Comparison of ENCODE assay signal across 18 cellular contexts in genomic region chr1:216261631-216262030, GRCh38.
DNase-seq lines count a peak whose midpoint lies in the region; ATAC-seq and TF ChIP-seq lines count a peak whose summit lies in the region.
"Had no signal": no experiment of that assay in that cellular context is flagged by ENCODE, and none has a peak within 500 bp of the region (broad histone marks: within the 10 kb centered on the region; RNA-seq: fewer than 3 reads in every experiment).

No MANE protein-coding gene starts in this region.

- no peak overlapping the region for H4K91ac ChIP-seq in H9 (ENCODE audit: insufficient read length, low read depth, low read length)

- TF ChIP-seq CTCF in mammary epithelial cell (conservative IDR thresholded peaks at IDR 0.05 in 1 of 2, IDR thresholded peaks at IDR 0.05 in 1 of 2; ENCODE audit: extremely low read depth in 1 of 2, insufficient read depth in 1 of 2, low read depth in 1 of 2, low read length in 2 of 2) (no peak), breast epithelium (IDR thresholded peaks at IDR 0.05) (no peak), epithelial cell of esophagus (IDR thresholded peaks at IDR 0.05; ENCODE audit: insufficient read depth, low read depth, low read length, missing control alignments) (no peak), foreskin keratinocyte (conservative IDR thresholded peaks at IDR 0.05) (no peak), H9 (conservative IDR thresholded peaks at IDR 0.05) (no peak)

- in situ Hi-C loops in mammary epithelial cell (cut with MboI; ENCODE audit: low sequenced_read_pairs in 2 of 2), result no loop called here

- no peaks in the 10 kb centered on the region for H3K79me2 ChIP-seq in mammary epithelial cell (ENCODE audit: insufficient read depth, low read length)
- no peaks in the 10 kb centered on the region for H3K79me2 ChIP-seq in H9 (ENCODE audit: insufficient read depth, low read length)

- H3K4me1 Mint-ChIP-seq in H9, result no peaks in the 10 kb centered on the region
- H3K4me1 Mint-ChIP-seq: B cell; CD4-positive, CD25-positive, alpha-beta regulatory T cell had no signal

- no peak overlapping the region for H2BK20ac ChIP-seq in H9 (ENCODE audit: low read depth, low read length, poor library complexity, severe bottlenecking)

- 48% methylated on average over 3 of the region's 3 CpGs for WGBS in mammary epithelial cell (ENCODE audit: low coverage, missing lambda C conversion rate)
- no CpG with 5 or more reads among the region's 3 CpGs for WGBS in H9 (ENCODE audit: extremely low coverage, insufficient read length, low lambda C conversion rate)

- CTCF ChIA-PET in mammary epithelial cell (lab: Charles Lee; ENCODE audit: low non-redundant PET), result no interaction called here

- no peak overlapping the region for H3K4ac ChIP-seq in H9 (ENCODE audit: low read depth, low read length)

- TF ChIP-seq POLR2A in breast epithelium (IDR thresholded peaks at IDR 0.05), result no peak

- H4K8ac ChIP-seq in H9 (replicated peaks; ENCODE audit: insufficient read length, low read depth, low read length), result no peak overlapping the region

- no peak overlapping the region for H3K14ac ChIP-seq in H9 (ENCODE audit: insufficient read depth, low read length)

- H3K18ac ChIP-seq in H9 (ENCODE audit: insufficient read length, low read depth, low read length), result no peak overlapping the region

- DNase-seq in mammary epithelial cell (peak; percentile 5), breast epithelium (ENCODE audit: low spot score in 2 of 2) (no peak), epithelial cell of esophagus (ENCODE audit: low read depth) (peak; percentile 73), foreskin keratinocyte (peak; percentile 47 to 59), NCI-H226 (no peak), HCEC 1CT (no peak), H9 (no peak)
- DNase-seq: Caco-2; CD4-positive, CD25-positive, alpha-beta regulatory T cell; CD8-positive, alpha-beta T cell; DMS153; DND-41; GOT3 had no signal

- H3K36me3 ChIP-seq in mammary epithelial cell (ENCODE audit: insufficient read depth, low read length) (no peaks in the 10 kb centered on the region), breast epithelium (no peaks in the 10 kb centered on the region)
- H3K36me3 ChIP-seq: BLaER1 had no signal

- no peak overlapping the region for H3K56ac ChIP-seq in H9 (ENCODE audit: insufficient read length, low read depth, low read length)

- H3K4me1 ChIP-seq in mammary epithelial cell (ENCODE audit: insufficient read depth, low read length) (peaks cover 3% of the 10 kb centered on the region), breast epithelium (no peaks in the 10 kb centered on the region), foreskin keratinocyte (peaks cover 4% of the 10 kb centered on the region), H9 (ENCODE audit: insufficient read depth, low read length) (no peaks in the 10 kb centered on the region)
- H3K4me1 ChIP-seq: BLaER1, Caco-2 had no signal

- H3K4me2 ChIP-seq in mammary epithelial cell (ENCODE audit: insufficient read depth, low read depth, low read length) (no peak overlapping the region), H9 (ENCODE audit: insufficient read depth, insufficient read length, low read length) (no peak overlapping the region)
- H3K4me2 ChIP-seq: BLaER1 had no signal

- no peaks in the 10 kb centered on the region for H3K79me1 ChIP-seq in H9 (ENCODE audit: insufficient read depth, low read depth, low read length, poor library complexity, severe bottlenecking)

- no peak overlapping the region for H2BK120ac ChIP-seq in H9 (ENCODE audit: low read depth, low read length, poor library complexity, severe bottlenecking)

- H2BK5ac ChIP-seq in H9 (ENCODE audit: insufficient read length, low read length), result no peak overlapping the region

- H2BK15ac ChIP-seq in H9 (ENCODE audit: low read depth, low read length), result no peak overlapping the region

- no peak overlapping the region for H3K23ac ChIP-seq in H9 (ENCODE audit: insufficient read length, low read depth, low read length)

- no peak overlapping the region for H2AK5ac ChIP-seq in H9 (ENCODE audit: insufficient read length, low read length)

- H3K9me3 ChIP-seq in mammary epithelial cell (replicated peaks; ENCODE audit: insufficient read depth, low read length) (no peaks in the 10 kb centered on the region), breast epithelium (peaks cover 0 to 3% of the 10 kb centered on the region in 2 donors), H9 (ENCODE audit: control insufficient read depth, low read depth, low read length) (no peaks in the 10 kb centered on the region)
- H3K9me3 ChIP-seq: BLaER1, Caco-2 had no signal

- BruUV-seq in mammary epithelial cell (replicated peaks; lab: Mats Ljungman, UMichigan), result no TSS peak

- H3K27me3 ChIP-seq in mammary epithelial cell (ENCODE audit: insufficient read depth, low read length) (no peaks in the 10 kb centered on the region), breast epithelium (no peaks in the 10 kb centered on the region), foreskin keratinocyte (no peaks in the 10 kb centered on the region), H9 (ENCODE audit: insufficient read depth, low read length) (no peaks in the 10 kb centered on the region)
- H3K27me3 ChIP-seq: BLaER1 had no signal

- H3K27ac Mint-ChIP-seq in H9, result no peak overlapping the region
- H3K27ac Mint-ChIP-seq: B cell; CD4-positive, CD25-positive, alpha-beta regulatory T cell; CD8-positive, alpha-beta T cell had no signal

- H3K27me3 Mint-ChIP-seq in H9 (ENCODE audit: low read depth), result no peaks in the 10 kb centered on the region
- H3K27me3 Mint-ChIP-seq: B cell; CD4-positive, CD25-positive, alpha-beta regulatory T cell had no signal

- no peaks in the 10 kb centered on the region for H3K36me3 Mint-ChIP-seq in H9 (ENCODE audit: insufficient read depth in 1 of 3, low read depth in 3 of 3)
- H3K36me3 Mint-ChIP-seq: CD4-positive, CD25-positive, alpha-beta regulatory T cell; CD8-positive, alpha-beta T cell had no signal

- no peaks in the 10 kb centered on the region for H4K20me1 ChIP-seq in mammary epithelial cell (ENCODE audit: insufficient read depth, low read length)
- H4K20me1 ChIP-seq in H9 (ENCODE audit: control insufficient read depth, insufficient read depth, insufficient read length), result no peaks in the 10 kb centered on the region
- H4K20me1 ChIP-seq: BLaER1 had no signal

- intact Hi-C loops in mammary epithelial cell (cut with micrococcal nuclease), result no loop called here
- intact Hi-C loops in breast epithelium (cut with DNase I; ENCODE audit: low total_unique reads), result no loop called here

- H2BK12ac ChIP-seq in H9 (ENCODE audit: insufficient read length, low read depth, low read length), result no peak overlapping the region

- peak; percentile 25 for ATAC-seq in foreskin keratinocyte
- ATAC-seq: CD8-positive, alpha-beta T cell; HCT116 had no signal

- no peak overlapping the region for H3T11ph ChIP-seq in H9 (ENCODE audit: low read length)

- H3K4me3 ChIP-seq in mammary epithelial cell (replicated peaks in 1 of 3; ENCODE audit: insufficient read depth in 1 of 3, low read depth in 2 of 3, low read length in 3 of 3) (no peak overlapping the region), breast epithelium (no peak overlapping the region), epithelial cell of esophagus (ENCODE audit: low read length) (no peak overlapping the region)
- H3K4me3 ChIP-seq: BLaER1 had no signal

- dilution Hi-C loops in mammary epithelial cell (cut with HindIII; ENCODE audit: low sequenced_read_pairs), result no loop called here

- H4K5ac ChIP-seq in H9 (ENCODE audit: insufficient read length, low read depth, low read length), result no peak overlapping the region

- H3K9ac ChIP-seq in mammary epithelial cell (ENCODE audit: insufficient read depth, low read length), result no peak overlapping the region
- H3K9ac ChIP-seq in H9 (ENCODE audit: extremely low read depth, insufficient read length, low read length), result no peak overlapping the region
- H3K9ac ChIP-seq: BLaER1 had no signal

- no peaks in the 10 kb centered on the region for H3K23me2 ChIP-seq in H9 (ENCODE audit: insufficient read length, low read depth, low read length, poor library complexity, severe bottlenecking)

- H2AFZ ChIP-seq in mammary epithelial cell (ENCODE audit: low read depth, low read length), result no peak overlapping the region
- H2AFZ ChIP-seq in H9 (ENCODE audit: low read length), result no peak overlapping the region

- no peaks in the 10 kb centered on the region for H3K9me3 Mint-ChIP-seq in H9

- H3K4me3 Mint-ChIP-seq in H9, result no peak overlapping the region
- H3K4me3 Mint-ChIP-seq: B cell; CD4-positive, CD25-positive, alpha-beta regulatory T cell; CD8-positive, alpha-beta T cell had no signal

- H3K27ac ChIP-seq in mammary epithelial cell (ENCODE audit: insufficient read depth, low read depth, low read length) (no peak overlapping the region), breast epithelium (no peak overlapping the region), foreskin keratinocyte (no peak overlapping the region), H9 (ENCODE audit: insufficient read length, low read depth, low read length) (no peak overlapping the region)
- H3K27ac ChIP-seq: 22Rv1, BLaER1, C4-2B had no signal

Comparison
In these comparisons a context has a peak if more than half of its experiments do, and no peak if none do; other contexts are left out.
1. DNase-seq: peak in mammary epithelial cell (single experiment), epithelial cell of esophagus (single experiment) and foreskin keratinocyte (2 of 2); none in breast epithelium (0 of 2), NCI-H226 (single experiment), HCEC 1CT (single experiment) and H9 (single experiment).